9 cellular contexts compared by ENCODE assay signal in the genomic region with DNA sequence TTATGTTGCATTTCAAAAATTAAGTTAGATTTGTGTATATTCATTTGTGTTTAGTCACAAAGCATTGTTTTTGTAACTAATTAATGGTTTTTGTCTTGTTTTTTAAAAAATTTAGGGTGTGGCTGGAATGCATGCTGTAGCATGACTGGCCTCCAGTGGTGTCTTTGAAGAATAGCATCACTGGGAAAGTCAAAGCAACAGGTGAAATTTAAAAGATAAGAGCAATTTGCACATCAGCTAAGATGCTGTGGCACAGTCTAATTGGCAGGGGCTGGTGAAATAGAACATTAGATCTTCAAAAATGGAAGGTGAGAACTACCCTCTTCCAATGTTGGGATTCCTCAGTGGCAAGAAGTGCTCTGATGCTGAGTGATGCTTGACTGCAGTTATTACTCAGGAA. TPM values are rescaled to one million over a fixed set of nuclear protein-coding genes. Genes with fewer than 3 reads are reported as not detected.
DNase-seq lines count a peak whose midpoint lies in the region; ATAC-seq, FAIRE-seq and TF ChIP-seq lines count a peak whose summit lies in the region.
"Had no signal": no experiment of that assay in that cellular context is flagged by ENCODE, and none has a peak within 500 bp of the region (broad histone marks: within the 10 kb centered on the region; RNA-seq: fewer than 3 reads in every experiment).

No MANE protein-coding gene starts in this region.

- no peaks in the 10 kb centered on the region for H3K36me3 Mint-ChIP-seq in activated T-cell treated with anti-CD3 and anti-CD28 coated beads, Interleukin-2, amount 50 U/mL, for 24 hours (ENCODE audit: low read depth)
- H3K36me3 Mint-ChIP-seq in natural killer cell, result no peaks in the 10 kb centered on the region

- peak; percentile 52 for TF ChIP-seq CTCF in D721Med (IDR thresholded peaks at IDR 0.05; ENCODE audit: insufficient read depth, missing control alignments)
- TF ChIP-seq CTCF in VCaP (conservative IDR thresholded peaks at IDR 0.05), result peak; percentile 92
- no peak for TF ChIP-seq CTCF in natural killer cell (IDR thresholded peaks at IDR 0.05)

- no peaks in the 10 kb centered on the region for H3K4me1 Mint-ChIP-seq in activated T-cell treated with anti-CD3 and anti-CD28 coated beads, Interleukin-2, amount 50 U/mL, for 24 hours (ENCODE audit: low read depth)
- H3K4me1 Mint-ChIP-seq in natural killer cell, result no peaks in the 10 kb centered on the region

- intact Hi-C loops in natural killer cell (cut with micrococcal nuclease), result no loop called here

- no peak overlapping the region for H3K27ac ChIP-seq in VCaP

- DNase-seq in D721Med (ENCODE audit: insufficient read length, low spot score), result no peak
- peak; percentile 50 for DNase-seq in HT-29 (ENCODE audit: low spot score)
- no peak for DNase-seq in left lobe of liver (ENCODE audit: low spot score)
- no peak for DNase-seq in activated T-cell treated with anti-CD3 and anti-CD28 coated beads, Interleukin-2, amount 50 U/mL, for 24 hours
- no peak for DNase-seq in natural killer cell

- no peaks in the 10 kb centered on the region for H3K27me3 Mint-ChIP-seq in activated T-cell treated with anti-CD3 and anti-CD28 coated beads, Interleukin-2, amount 50 U/mL, for 24 hours
- H3K27me3 Mint-ChIP-seq in natural killer cell (ENCODE audit: low read depth in 2 of 2), result no peaks in the 10 kb centered on the region

- H3K27ac Mint-ChIP-seq in activated T-cell treated with anti-CD3 and anti-CD28 coated beads, Interleukin-2, amount 50 U/mL, for 24 hours, result no peak overlapping the region
- no peak overlapping the region for H3K27ac Mint-ChIP-seq in natural killer cell
- H3K27ac Mint-ChIP-seq: stimulated activated naive CD8-positive, alpha-beta T cell treated with anti-CD3 and anti-CD28 coated beads, Interleukin-15, Interleukin-2, amounts not matched to agents 100 ng/mL and 50 ng/mL, for 24 hours had no signal

- no peak for FAIRE-seq in D721Med (lab: Jason Lieb, UNC)

- no peaks in the 10 kb centered on the region for H3K9me3 Mint-ChIP-seq in activated T-cell treated with anti-CD3 and anti-CD28 coated beads, Interleukin-2, amount 50 U/mL, for 24 hours
- H3K9me3 Mint-ChIP-seq in natural killer cell, result no peaks in the 10 kb centered on the region
- H3K9me3 Mint-ChIP-seq: stimulated activated naive CD8-positive, alpha-beta T cell treated with anti-CD3 and anti-CD28 coated beads, Interleukin-15, Interleukin-2, amounts not matched to agents 100 ng/mL and 50 ng/mL, for 24 hours had no signal

- ATAC-seq in left lobe of liver (peak; percentile 74), HG03439 (IDR thresholded peaks at IDR 0.05; ENCODE audit: unreplicated experiment) (no peak), natural killer cell (no peak), GM21825 (IDR thresholded peaks at IDR 0.05; ENCODE audit: unreplicated experiment) (no peak)

- no peak overlapping the region for H3K4me3 Mint-ChIP-seq in activated T-cell treated with anti-CD3 and anti-CD28 coated beads, Interleukin-2, amount 50 U/mL, for 24 hours
- H3K4me3 Mint-ChIP-seq in natural killer cell, result no peak overlapping the region
- H3K4me3 Mint-ChIP-seq: stimulated activated naive CD8-positive, alpha-beta T cell treated with anti-CD3 and anti-CD28 coated beads, Interleukin-15, Interleukin-2, amounts not matched to agents 100 ng/mL and 50 ng/mL, for 24 hours had no signal

RNA-seq across cellular contexts. Expression of gene ANK2, which starts 45.3 kb away (rescaled TPM):
- 0.03 and 0.08 TPM in 2 replicates for total RNA-seq in HT-29 (2014; rRNA removed; shearing (Covaris generic))
- total RNA-seq in left lobe of liver (0.68 TPM), natural killer cell (under 1 TPM in 1 of 3 donors, not detected in 2; 0.05 TPM)
